Comparison of ENCODE assay signal across 28 cellular contexts in genomic region chr5:178826216-178826615, GRCh38. TPM values are rescaled to one million over a fixed set of nuclear protein-coding genes. Genes with fewer than 3 reads are reported as not detected.
DNase-seq lines count a peak whose midpoint lies in the region; ATAC-seq and TF ChIP-seq lines count a peak whose summit lies in the region.
"Had no signal": no experiment of that assay in that cellular context is flagged by ENCODE, and none has a peak within 500 bp of the region (broad histone marks: within the 10 kb centered on the region; RNA-seq: fewer than 3 reads in every experiment).

No MANE protein-coding gene starts in this region.

- intact Hi-C loops in activated T-helper 2 cell treated with anti-CD3 and anti-CD28 coated beads, Interferon-gamma antibody, Interleukin-2, Interleukin-4, amounts not matched to agents 10 μg/mL and 5 μg/mL and 100 μg/mL, durations not matched to agents 14 hours and 24 hours and 36 hours (cut with micrococcal nuclease) = no loop called here

- H3K27ac ChIP-seq in tibial nerve = no peak overlapping the region
- H3K27ac ChIP-seq: HL-60, SK-N-MC had no signal

- H3K36me3 ChIP-seq in tibial nerve = no peaks in the 10 kb centered on the region

- CTCF ChIA-PET in WTC11 (lab: Charles Lee) = interaction anchor here (0.6 to 1.6 kb wide), 12 partner anchors 10 to 1123 kb away, joined by 3 to 11 read pairs (median 4); partner anchors contain the start of genes ZNF354A and ZNF354B

- no peak for TF ChIP-seq POLR2A in tibial nerve (IDR thresholded peaks at IDR 0.05)

- no peaks in the 10 kb centered on the region for H3K9me3 ChIP-seq in tibial nerve
- H3K9me3 ChIP-seq: BE2C had no signal

- ATAC-seq in WTC11 (peak; percentile 93), esophagus mucosa (peak; percentile 98), HG02973 (IDR thresholded peaks at IDR 0.05; ENCODE audit: unreplicated experiment) (no peak)
- ATAC-seq: HepG2 had no signal

- peak; percentile 93 for DNase-seq in HPDE6-E6E7 (ENCODE audit: extremely low spot score)
- peak; percentile 32 for DNase-seq in WTC11 (ENCODE audit: low spot score)
- DNase-seq in iPS-NIHi7 (ENCODE audit: extremely low spot score) = peak; percentile 28
- DNase-seq in activated T-helper 2 cell treated with anti-CD3 and anti-CD28 coated beads, Interferon-gamma antibody, Interleukin-2, Interleukin-4, amounts not matched to agents 10 μg/mL and 5 μg/mL and 100 μg/mL, durations not matched to agents 14 hours and 24 hours and 36 hours (ENCODE audit: low spot score) = no peak
- no peak for DNase-seq in AG08396 (ENCODE audit: low spot score)
- no peak for DNase-seq in tibial nerve (ENCODE audit: low spot score in 2 of 2)
- DNase-seq: BE2C; Calu3; DMS79 treated with DMSO at 0.1 percent for 48 hours; GF-D8; HCEC 1CT; Karpas-422; MV-4-11; NCI-H1105; NCI-H1436 treated with DMSO at 0.1 percent for 48 hours; NCI-H1930; NCI-H2107; NCI-H446; NCI-H524 treated with DMSO at 0.1 percent for 48 hours; NCI-H774; NK-92 treated with Interleukin-12 subunit alpha and Interleukin-12 subunit beta, amount 100 ng/mL, for 24 hours; RPMI8226; SIG-M5 had no signal

- H3K4me1 ChIP-seq in tibial nerve = no peaks in the 10 kb centered on the region
- H3K4me1 ChIP-seq: BE2C had no signal

- peaks cover 3% of the 10 kb centered on the region for H3K9me3 Mint-ChIP-seq in WTC11
- H3K9me3 Mint-ChIP-seq in activated T-helper 2 cell treated with anti-CD3 and anti-CD28 coated beads, Interferon-gamma antibody, Interleukin-2, Interleukin-4, amounts not matched to agents 10 μg/mL and 5 μg/mL and 100 μg/mL, durations not matched to agents 14 hours and 24 hours and 36 hours = no peaks in the 10 kb centered on the region

- no peaks in the 10 kb centered on the region for H3K27me3 ChIP-seq in tibial nerve
- H3K27me3 ChIP-seq: BE2C had no signal

- TF ChIP-seq CTCF in WTC11 (IDR thresholded peaks at IDR 0.05) = no peak
- TF ChIP-seq CTCF in tibial nerve (IDR thresholded peaks at IDR 0.05) = no peak

- H3K36me3 Mint-ChIP-seq in WTC11 = peaks cover 49% of the 10 kb centered on the region
- H3K36me3 Mint-ChIP-seq in activated T-helper 2 cell treated with anti-CD3 and anti-CD28 coated beads, Interferon-gamma antibody, Interleukin-2, Interleukin-4, amounts not matched to agents 10 μg/mL and 5 μg/mL and 100 μg/mL, durations not matched to agents 14 hours and 24 hours and 36 hours (ENCODE audit: low read depth) = no peaks in the 10 kb centered on the region

- H3K4me1 Mint-ChIP-seq in WTC11 = peaks cover 70% of the 10 kb centered on the region
- no peaks in the 10 kb centered on the region for H3K4me1 Mint-ChIP-seq in activated T-helper 2 cell treated with anti-CD3 and anti-CD28 coated beads, Interferon-gamma antibody, Interleukin-2, Interleukin-4, amounts not matched to agents 10 μg/mL and 5 μg/mL and 100 μg/mL, durations not matched to agents 14 hours and 24 hours and 36 hours (ENCODE audit: low read depth)

- H3K27ac Mint-ChIP-seq in WTC11 = peak overlapping the region; percentile 97
- no peak overlapping the region for H3K27ac Mint-ChIP-seq in activated T-helper 2 cell treated with anti-CD3 and anti-CD28 coated beads, Interferon-gamma antibody, Interleukin-2, Interleukin-4, amounts not matched to agents 10 μg/mL and 5 μg/mL and 100 μg/mL, durations not matched to agents 14 hours and 24 hours and 36 hours

- no peak overlapping the region for H3K4me3 ChIP-seq in tibial nerve
- H3K4me3 ChIP-seq: SK-N-MC had no signal

- H3K4me3 Mint-ChIP-seq in WTC11 = peak overlapping the region; percentile 36; the same call in 1 of the 2 replicates
- no peak overlapping the region for H3K4me3 Mint-ChIP-seq in activated T-helper 2 cell treated with anti-CD3 and anti-CD28 coated beads, Interferon-gamma antibody, Interleukin-2, Interleukin-4, amounts not matched to agents 10 μg/mL and 5 μg/mL and 100 μg/mL, durations not matched to agents 14 hours and 24 hours and 36 hours (ENCODE audit: low read depth)

- 70 to 76% methylated on average over 2 of the region's 2 CpGs for WGBS in tibial nerve, 2 donors

- POLR2A ChIA-PET in WTC11 (lab: Charles Lee) = interaction anchor here (0.6 to 1.4 kb wide), 3 partner anchors 34 to 711 kb away, joined by 3 to 4 read pairs (median 4); partner anchors contain the start of genes ZNF354A and ZNF354B

- no peaks in the 10 kb centered on the region for H3K27me3 Mint-ChIP-seq in WTC11 (ENCODE audit: low read depth)
- H3K27me3 Mint-ChIP-seq in activated T-helper 2 cell treated with anti-CD3 and anti-CD28 coated beads, Interferon-gamma antibody, Interleukin-2, Interleukin-4, amounts not matched to agents 10 μg/mL and 5 μg/mL and 100 μg/mL, durations not matched to agents 14 hours and 24 hours and 36 hours (ENCODE audit: low read depth) = no peaks in the 10 kb centered on the region

- TF ChIP-seq EP300 in tibial nerve (IDR thresholded peaks at IDR 0.05) = no peak

TF ChIP-seq in WTC11, 78 proteins besides CTCF, POLR2A, EP300 and RAD21:
- TF ChIP-seq PRRX2 (CRISPR knock-in tag; IDR thresholded peaks at IDR 0.05) (no peak), USF1 (CRISPR knock-in tag; IDR thresholded peaks at IDR 0.05) (no peak), ZNF416 (CRISPR knock-in tag; IDR thresholded peaks at IDR 0.05) (no peak), CDX4 (CRISPR knock-in tag; IDR thresholded peaks at IDR 0.05; ENCODE audit: borderline replicate concordance) (no peak), RORB (CRISPR knock-in tag; IDR thresholded peaks at IDR 0.05) (no peak), ZNF121 (CRISPR knock-in tag; IDR thresholded peaks at IDR 0.05) (no peak), ZNF671 (CRISPR knock-in tag; IDR thresholded peaks at IDR 0.05) (no peak), JAZF1 (CRISPR knock-in tag; IDR thresholded peaks at IDR 0.05) (no peak), OVOL2 (CRISPR knock-in tag; IDR thresholded peaks at IDR 0.05; ENCODE audit: borderline replicate concordance) (no peak), HMGA2 (CRISPR knock-in tag; IDR thresholded peaks at IDR 0.05) (no peak), NR2C2 (CRISPR knock-in tag; IDR thresholded peaks at IDR 0.05) (no peak), SMAD4 (CRISPR knock-in tag; IDR thresholded peaks at IDR 0.05) (no peak), CREM (CRISPR knock-in tag; IDR thresholded peaks at IDR 0.05) (no peak)

RNA-seq across cellular contexts. Expression of gene ZNF354B, which starts 33.5 kb away (rescaled TPM):
- total RNA-seq in WTC11 (2021) (22.1 to 26.2 TPM (median 25.0 TPM) in 3 replicates), esophagus mucosa (4.9 TPM), tibial nerve (10 to 100 TPM; 18.4 to 38.7 (median 27.9) TPM)
- 13.8 and 16.4 TPM in 2 replicates for total RNA-seq in activated T-helper 2 cell treated with anti-CD3 and anti-CD28 coated beads, Interferon-gamma antibody, Interleukin-2, Interleukin-4, amounts not matched to agents 10 μg/mL and 5 μg/mL and 100 μg/mL, durations not matched to agents 14 hours and 24 hours and 36 hours

Comparison
In these comparisons a context has a peak if more than half of its experiments do, and no peak if none do; other contexts are left out.
1. DNase-seq: peak in HPDE6-E6E7 (single experiment), WTC11 (single experiment) and iPS-NIHi7 (single experiment); none in activated T-helper 2 cell treated with anti-CD3 and anti-CD28 coated beads, Interferon-gamma antibody, Interleukin-2, Interleukin-4, amounts not matched to agents 10 μg/mL and 5 μg/mL and 100 μg/mL, durations not matched to agents 14 hours and 24 hours and 36 hours (single experiment), AG08396 (single experiment) and tibial nerve (0 of 2).